ENCODE assay signal across 32 cellular contexts in the genomic region with DNA sequence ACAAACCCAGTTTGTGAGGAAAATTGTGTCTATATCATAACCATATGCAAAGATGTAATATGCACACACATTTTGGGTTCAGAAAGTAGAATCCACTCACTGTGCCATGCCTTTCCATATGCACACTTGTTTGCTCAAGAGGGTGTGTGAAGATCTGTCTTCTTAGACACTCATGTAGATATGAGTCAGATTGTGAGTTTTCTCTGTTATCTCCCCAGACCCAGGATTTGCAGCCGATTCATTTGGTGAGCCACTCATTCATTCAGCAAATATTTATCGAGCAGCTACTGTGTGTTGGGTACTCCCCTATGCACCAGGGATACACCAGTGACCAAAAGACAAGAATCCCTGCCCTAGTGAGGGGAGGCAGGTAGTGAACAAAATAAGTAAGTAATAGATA.
"Had no signal": no experiment of that assay in that cellular context is flagged by ENCODE, and none has a peak within 500 bp of the region (broad histone marks: within the 10 kb centered on the region; RNA-seq: fewer than 3 reads in every experiment).

No MANE protein-coding gene starts in this region.

- H3K4me3 ChIP-seq: K562, PC-9 had no signal

- H3K36me3 ChIP-seq: WERI-Rb-1 had no signal

- H2AFZ ChIP-seq: PC-9 had no signal

- DNase-seq: activated CD4-positive, alpha-beta T cell treated with anti-CD3 and anti-CD28 coated beads for 1 hour; activated CD4-positive, alpha-beta T cell treated with anti-CD3 and anti-CD28 coated beads for 48 hours; activated CD4-positive, CD25-positive, alpha-beta regulatory T cell; activated CD8-positive, alpha-beta T cell treated with anti-CD3 and anti-CD28 coated beads for 36 hours; activated gamma-delta T cell; activated naive CD4-positive, alpha-beta T cell treated with Interleukin-2 at 50 U/mL for 16 hours; activated naive CD8-positive, alpha-beta T cell treated with anti-CD3 and anti-CD28 coated beads, Interleukin-2, amount 10 ng/mL, durations not matched to agents 7 days and 5 days; activated T-cell treated with anti-CD3 and anti-CD28 coated beads, Interleukin-2, amount 50 U/mL, for 24 hours; anterior cingulate cortex; central memory CD4-positive, alpha-beta T cell; NCI-H1092 treated with DMSO at 0.1 percent for 48 hours; NCI-H1417; NCI-H146; NCI-H187; NCI-H2029 treated with DMSO at 0.1 percent for 48 hours; NCI-H510A; NCI-H526; NCI-H748 treated with DMSO at 0.1 percent for 48 hours; NK-92 treated with Interleukin-12 subunit alpha and Interleukin-12 subunit beta, amount 100 ng/mL, for 24 hours; PC-9; SIG-M5; T-cell; T-helper 2 cell; T-helper 9 cell; WERI-Rb-1 had no signal

- H3K4me3 Mint-ChIP-seq: activated CD8-positive, alpha-beta T cell treated with anti-CD3 and anti-CD28 coated beads for 36 hours; activated naive CD4-positive, alpha-beta T cell treated with anti-CD3 and anti-CD28 coated beads, Interleukin-2, amount 50 U/mL, for 24 hours; activated naive CD8-positive, alpha-beta T cell treated with anti-CD3 and anti-CD28 coated beads, Interleukin-2, amount 10 ng/mL, durations not matched to agents 7 days and 5 days; activated T-cell treated with anti-CD3 and anti-CD28 coated beads, Interleukin-2, amount 50 U/mL, for 24 hours; brain; T-cell had no signal

- H3K27ac Mint-ChIP-seq: activated CD8-positive, alpha-beta T cell treated with anti-CD3 and anti-CD28 coated beads for 36 hours; activated naive CD4-positive, alpha-beta T cell treated with anti-CD3 and anti-CD28 coated beads, Interleukin-2, amount 50 U/mL, for 24 hours; activated naive CD8-positive, alpha-beta T cell treated with anti-CD3 and anti-CD28 coated beads, Interleukin-2, amount 10 ng/mL, durations not matched to agents 7 days and 5 days; activated T-cell treated with anti-CD3 and anti-CD28 coated beads, Interleukin-2, amount 50 U/mL, for 24 hours; activated T-helper 2 cell treated with anti-CD3 and anti-CD28 coated beads, Interferon-gamma antibody, Interleukin-2, Interleukin-4, amounts not matched to agents 10 μg/mL and 5 μg/mL and 100 μg/mL, durations not matched to agents 14 hours and 24 hours and 36 hours; brain; T-cell had no signal

- ATAC-seq: activated CD8-positive, alpha-beta T cell treated with anti-CD3 and anti-CD28 coated beads for 36 hours; Right ventricle myocardium inferior; SK-N-SH treated with all-trans-retinoic acid at 6 μM for 48 hours; T-cell had no signal

- H3K4me1 Mint-ChIP-seq: activated naive CD4-positive, alpha-beta T cell treated with anti-CD3 and anti-CD28 coated beads, Interleukin-2, amount 50 U/mL, for 24 hours; T-cell had no signal

- H3K36me3 Mint-ChIP-seq: activated naive CD4-positive, alpha-beta T cell treated with anti-CD3 and anti-CD28 coated beads, Interleukin-2, amount 50 U/mL, for 24 hours; activated naive CD8-positive, alpha-beta T cell treated with anti-CD3 and anti-CD28 coated beads, Interleukin-2, amount 10 ng/mL, durations not matched to agents 7 days and 5 days; brain; T-cell had no signal

- H3K4me2 ChIP-seq: PC-9 had no signal

- H3K27me3 Mint-ChIP-seq: activated CD8-positive, alpha-beta T cell treated with anti-CD3 and anti-CD28 coated beads for 36 hours; activated naive CD4-positive, alpha-beta T cell treated with anti-CD3 and anti-CD28 coated beads, Interleukin-2, amount 50 U/mL, for 24 hours; activated naive CD8-positive, alpha-beta T cell treated with anti-CD3 and anti-CD28 coated beads, Interleukin-2, amount 10 ng/mL, durations not matched to agents 7 days and 5 days had no signal

- H3K9me3 Mint-ChIP-seq: activated CD8-positive, alpha-beta T cell treated with anti-CD3 and anti-CD28 coated beads for 36 hours; activated naive CD4-positive, alpha-beta T cell treated with anti-CD3 and anti-CD28 coated beads, Interleukin-2, amount 50 U/mL, for 24 hours; activated naive CD8-positive, alpha-beta T cell treated with anti-CD3 and anti-CD28 coated beads, Interleukin-2, amount 10 ng/mL, durations not matched to agents 7 days and 5 days; activated T-cell treated with anti-CD3 and anti-CD28 coated beads, Interleukin-2, amount 50 U/mL, for 24 hours; activated T-helper 2 cell treated with anti-CD3 and anti-CD28 coated beads, Interferon-gamma antibody, Interleukin-2, Interleukin-4, amounts not matched to agents 10 μg/mL and 5 μg/mL and 100 μg/mL, durations not matched to agents 14 hours and 24 hours and 36 hours; brain; T-cell had no signal

- H3K27ac ChIP-seq: PC-9, RWPE1, WERI-Rb-1 had no signal
